1 cellular context compared by ENCODE assay signal in genomic region chr17:70407501-70407900, GRCh38.
TF ChIP-seq lines count a peak whose summit lies in the region.

No MANE protein-coding gene starts in this region.

TF ChIP-seq in IMR-90, 13 proteins besides CTCF, POLR2A, EP300 and RAD21 (continued from another document):
- no peak for TF ChIP-seq ELK1 (IDR thresholded peaks at IDR 0.05; ENCODE audit: borderline replicate concordance, low read depth, low read length)
- TF ChIP-seq RCOR1 (IDR thresholded peaks at IDR 0.05; ENCODE audit: insufficient replicate concordance, low read length): no peak
